ENCODE assay signal across 35 cellular contexts in the genomic region with DNA sequence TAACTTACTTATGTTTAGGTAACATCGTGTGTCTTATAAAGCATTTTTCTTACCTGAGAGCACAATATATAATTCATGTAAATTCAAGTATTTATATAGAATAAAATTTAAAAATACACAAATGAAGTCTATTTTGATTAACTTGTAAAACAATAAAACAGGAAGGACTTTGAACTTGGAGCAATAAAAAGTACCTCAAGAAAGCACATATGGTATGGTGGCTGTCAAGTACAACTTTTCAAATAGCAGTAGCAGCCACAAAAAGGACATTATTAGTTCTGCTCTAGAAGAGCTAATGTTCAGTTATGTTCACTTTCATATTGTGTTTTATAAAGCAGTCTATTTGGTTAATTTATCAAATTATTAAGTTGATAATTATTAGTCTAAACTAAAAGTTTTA.
"Had no signal": no experiment of that assay in that cellular context is flagged by ENCODE, and none has a peak within 500 bp of the region (broad histone marks: within the 10 kb centered on the region; RNA-seq: fewer than 3 reads in every experiment).

No MANE protein-coding gene starts in this region.

- FAIRE-seq: K562, RCC 7860 had no signal

- H3K27ac ChIP-seq: PC-9, RWPE1, SJCRH30, SK-N-MC had no signal

- ATAC-seq: K562, Panc1, Right ventricle myocardium inferior, SK-N-SH treated with all-trans-retinoic acid at 6 μM for 48 hours had no signal

- H3K4me3 ChIP-seq: K562, MG63, PC-9, SJCRH30, SK-N-MC had no signal

- DNase-seq: Kasumi-1, KG1, MG63, NCI-H1048, NCI-H1092 treated with DMSO at 0.1 percent for 48 hours, NCI-H1105 treated with DMSO at 0.1 percent for 48 hours, NCI-H1417, NCI-H1436, NCI-H146, NCI-H1694, NCI-H187, NCI-H1930, NCI-H2029 treated with DMSO at 0.1 percent for 48 hours, NCI-H2081 treated with DMSO at 0.1 percent for 48 hours, NCI-H2107, NCI-H2171, NCI-H226, NCI-H446 treated with DMSO at 0.1 percent for 48 hours, NCI-H510A, NCI-H524, NCI-H526, NCI-H69, NCI-H748 treated with DMSO at 0.1 percent for 48 hours, NCI-H82, PC-9, SHP77, SIG-M5, SJCRH30 had no signal

- H3K9me3 ChIP-seq: SJCRH30 had no signal

- H3K4me1 ChIP-seq: SJCRH30 had no signal
